Comparison of ENCODE assay signal across 25 cellular contexts in genomic region chr5:10279328-10279727, GRCh38.
"Had no signal": no experiment of that assay in that cellular context is flagged by ENCODE, and none has a peak within 500 bp of the region (broad histone marks: within the 10 kb centered on the region; RNA-seq: fewer than 3 reads in every experiment).

No MANE protein-coding gene starts in this region.

- H3K27me3 ChIP-seq: brain microvascular endothelial cell had no signal

- ATAC-seq: activated CD8-positive, alpha-beta T cell treated with anti-CD3 and anti-CD28 coated beads, Interleukin-2, amount 10 ng/mL, durations not matched to agents 7 days and 5 days; activated T-cell treated with anti-CD3 and anti-CD28 coated beads, Interleukin-2, amount 50 U/mL, for 72 hours; T-helper 17 cell; WTC11 had no signal

- H3K9me3 Mint-ChIP-seq: activated naive CD4-positive, alpha-beta T cell treated with anti-CD3 and anti-CD28 coated beads, Interleukin-2, amount 10 ng/mL, durations not matched to agents 7 days and 5 days; activated naive CD8-positive, alpha-beta T cell treated with anti-CD3 and anti-CD28 coated beads for 36 hours; activated T-helper 2 cell treated with anti-CD3 and anti-CD28 coated beads, Interferon-gamma antibody, Interleukin-2, Interleukin-4, amounts not matched to agents 10 μg/mL and 5 μg/mL and 100 μg/mL, durations not matched to agents 14 hours and 24 hours and 36 hours; WTC11 had no signal

- H3K36me3 Mint-ChIP-seq: activated naive CD4-positive, alpha-beta T cell treated with anti-CD3 and anti-CD28 coated beads, Interleukin-2, amount 10 ng/mL, durations not matched to agents 7 days and 5 days; activated naive CD8-positive, alpha-beta T cell treated with anti-CD3 and anti-CD28 coated beads for 36 hours had no signal

- H3K27ac Mint-ChIP-seq: activated CD8-positive, alpha-beta T cell treated with anti-CD3 and anti-CD28 coated beads, Interleukin-2, amount 10 ng/mL, durations not matched to agents 7 days and 5 days; activated naive CD4-positive, alpha-beta T cell treated with anti-CD3 and anti-CD28 coated beads, Interleukin-2, amount 10 ng/mL, durations not matched to agents 7 days and 5 days; activated naive CD8-positive, alpha-beta T cell treated with anti-CD3 and anti-CD28 coated beads for 36 hours; activated T-cell treated with anti-CD3 and anti-CD28 coated beads, Interleukin-2, amount 50 U/mL, for 72 hours; activated T-helper 2 cell treated with anti-CD3 and anti-CD28 coated beads, Interferon-gamma antibody, Interleukin-2, Interleukin-4, amounts not matched to agents 10 μg/mL and 5 μg/mL and 100 μg/mL, durations not matched to agents 14 hours and 24 hours and 36 hours; T-helper 17 cell had no signal

- H3K4me3 Mint-ChIP-seq: activated CD8-positive, alpha-beta T cell treated with anti-CD3 and anti-CD28 coated beads, Interleukin-2, amount 10 ng/mL, durations not matched to agents 7 days and 5 days; activated naive CD4-positive, alpha-beta T cell treated with anti-CD3 and anti-CD28 coated beads, Interleukin-2, amount 10 ng/mL, durations not matched to agents 7 days and 5 days; activated naive CD8-positive, alpha-beta T cell treated with anti-CD3 and anti-CD28 coated beads for 36 hours; activated T-cell treated with anti-CD3 and anti-CD28 coated beads, Interleukin-2, amount 50 U/mL, for 72 hours; T-helper 17 cell; WTC11 had no signal

- H3K36me3 ChIP-seq: brain microvascular endothelial cell had no signal

- DNase-seq: activated CD4-positive, alpha-beta T cell treated with anti-CD3 and anti-CD28 coated beads for 48 hours; activated CD4-positive, alpha-beta T cell treated with anti-CD3 and anti-CD28 coated beads, Interleukin-2, amount 50 U/mL, for 4 hours; activated CD4-positive, CD25-positive, alpha-beta regulatory T cell treated with anti-CD3 and anti-CD28 coated beads, Interleukin-2, amount 50 U/mL, for 72 hours; activated CD8-positive, alpha-beta T cell treated with anti-CD3 and anti-CD28 coated beads, Interleukin-2, amount 10 ng/mL, durations not matched to agents 7 days and 5 days; activated gamma-delta T cell treated with Interleukin-2 at 50 U/mL for 16 hours; activated naive CD4-positive, alpha-beta T cell treated with anti-CD3 and anti-CD28 coated beads, Interleukin-2, amount 10 ng/mL, durations not matched to agents 7 days and 5 days; activated naive CD8-positive, alpha-beta T cell treated with anti-CD3 and anti-CD28 coated beads for 36 hours; activated T-cell treated with anti-CD3 and anti-CD28 coated beads, Interleukin-2, amount 50 U/mL, for 72 hours; brain microvascular endothelial cell; cerebellar nuclear complex; MM.1S; NCI-H1105; NCI-H146; NCI-H187 treated with DMSO at 0.1 percent for 48 hours; NCI-H2081 treated with DMSO at 0.1 percent for 48 hours; NCI-H2171; NCI-H2227 treated with DMSO at 0.1 percent for 48 hours; NCI-H446 treated with DMSO at 0.1 percent for 48 hours; NCI-H524 treated with DMSO at 0.1 percent for 48 hours; NCI-H774; SIG-M5; T-helper 17 cell; T-helper 9 cell had no signal

- H3K27ac ChIP-seq: brain microvascular endothelial cell had no signal
